In genomic region chr17:79994222-79994569, GRCh38 we compare ENCODE assay signal across 7 cellular contexts. TPM values are rescaled to one million over a fixed set of nuclear protein-coding genes. Genes with fewer than 3 reads are reported as not detected.
A peak's percentile ranks its signal among the peaks of the same experiment; 100 is the strongest.
DNase-seq lines count a peak whose midpoint lies in the region; ATAC-seq and TF ChIP-seq lines count a peak whose summit lies in the region.
"Not testable (repeated sequence)": the region's sequence is repeated elsewhere in the genome, so short reads cannot be mapped to it uniquely, and the experiment has no call there.

No MANE protein-coding gene starts in this region.

- H3K56ac ChIP-seq in mesendoderm (ENCODE audit: low read length): not testable (repeated sequence)

- H2BK5ac ChIP-seq in mesendoderm (ENCODE audit: low read length): not testable (repeated sequence)

- not testable (repeated sequence) for H4K8ac ChIP-seq in mesendoderm (ENCODE audit: low read depth, low read length)

- intact Hi-C loops in Calu3 (cut with micrococcal nuclease; ENCODE audit: unreplicated experiment) (loop anchor here (5.0 kb wide), 3 partner anchors 77 to 202 kb away; no protein-coding TSS in a partner anchor), prostate gland (cut with DNase I) (loop anchor here (5.0 kb wide), 2 partner anchors 152 to 197 kb away; partner anchors contain the start of gene CBX8)
- intact Hi-C loops in dendritic cell treated with granulocyte-macrophage colony-stimulating factor and Interleukin-4, amounts not matched to agents 40 ng/mL and 50 ng/mL, for 4 days (cut with micrococcal nuclease): loop anchor here (5.0 kb wide), 1 partner anchor 202 kb away; no protein-coding TSS in a partner anchor

- not testable (repeated sequence) for H3K27me3 Mint-ChIP-seq in Calu3 (ENCODE audit: unreplicated experiment)
- H3K27me3 Mint-ChIP-seq in dendritic cell treated with granulocyte-macrophage colony-stimulating factor and Interleukin-4, amounts not matched to agents 40 ng/mL and 50 ng/mL, for 4 days: peaks cover 25% of the 10 kb centered on the region

- H3K4me3 ChIP-seq in SK-N-MC; mesendoderm (ENCODE audit: low read length); prostate gland: not testable (repeated sequence)

- peak overlapping the region; percentile 73 for H3K27ac ChIP-seq in KOPT-K1 (ENCODE audit: low read depth, low read length, poor library complexity, severe bottlenecking)
- H3K27ac ChIP-seq in SK-N-MC: peak overlapping the region; percentile 55; the same call in 1 of the 2 replicates
- peak overlapping the region; percentile 25 for H3K27ac ChIP-seq in mesendoderm (ENCODE audit: low read depth, low read length)
- H3K27ac ChIP-seq in prostate gland: peak overlapping the region; percentile 76 to 90

- TF ChIP-seq POLR2A in prostate gland (IDR thresholded peaks at IDR 0.05): not testable (repeated sequence)

- not testable (repeated sequence) for H3K4me1 ChIP-seq in mesendoderm (ENCODE audit: control insufficient read depth, low read depth, low read length)
- H3K4me1 ChIP-seq in prostate gland (replicated peaks): peaks cover 32% of the 10 kb centered on the region

- peak overlapping the region; percentile 92 for H3K27ac Mint-ChIP-seq in Calu3 (ENCODE audit: unreplicated experiment)
- H3K27ac Mint-ChIP-seq in activated naive CD4-positive, alpha-beta T cell treated with anti-CD3 and anti-CD28 coated beads, Interleukin-2, amount 50 U/mL, for 72 hours: peak overlapping the region; percentile 29 to 83
- peak overlapping the region; percentile 66 for H3K27ac Mint-ChIP-seq in dendritic cell treated with granulocyte-macrophage colony-stimulating factor and Interleukin-4, amounts not matched to agents 40 ng/mL and 50 ng/mL, for 4 days

- not testable (repeated sequence) for H2BK120ac ChIP-seq in mesendoderm (ENCODE audit: low read depth, low read length)

- H3K79me2 ChIP-seq in mesendoderm (ENCODE audit: control insufficient read depth, insufficient read depth, low read length): not testable (repeated sequence)

- not testable (repeated sequence) for H3K4me3 Mint-ChIP-seq in Calu3 (ENCODE audit: low read depth, unreplicated experiment); dendritic cell treated with granulocyte-macrophage colony-stimulating factor and Interleukin-4, amounts not matched to agents 40 ng/mL and 50 ng/mL, for 4 days

- not testable (repeated sequence) for H3K27me3 ChIP-seq in mesendoderm (ENCODE audit: insufficient read depth, low read length, poor library complexity); prostate gland (replicated peaks; ENCODE audit: insufficient read depth)

- WGBS in mesendoderm (ENCODE audit: extremely low coverage, insufficient coverage, low lambda C conversion rate): no CpG with 5 or more reads among the region's 4 CpGs
- 86% methylated on average over 4 of the region's 4 CpGs for WGBS in prostate gland

- H3K4me1 Mint-ChIP-seq in Calu3 (ENCODE audit: low read depth, unreplicated experiment): peaks cover 44% of the 10 kb centered on the region
- peaks cover 43% of the 10 kb centered on the region for H3K4me1 Mint-ChIP-seq in dendritic cell treated with granulocyte-macrophage colony-stimulating factor and Interleukin-4, amounts not matched to agents 40 ng/mL and 50 ng/mL, for 4 days (ENCODE audit: low read depth)

- H3K4me2 ChIP-seq in mesendoderm (ENCODE audit: low read length): not testable (repeated sequence)

- H3K9me3 ChIP-seq in KOPT-K1 (ENCODE audit: insufficient read depth, low read length, poor library complexity, severe bottlenecking); SK-N-MC (ENCODE audit: low read depth, low read length); prostate gland: not testable (repeated sequence)

- not testable (repeated sequence) for BruUV-seq in Calu3 (replicated peaks; lab: Mats Ljungman, UMichigan)

- not testable (repeated sequence) for H2AK5ac ChIP-seq in mesendoderm (ENCODE audit: low read length)

- H2BK15ac ChIP-seq in mesendoderm (replicated peaks; ENCODE audit: low read depth): not testable (repeated sequence)

- H3K36me3 Mint-ChIP-seq in Calu3 (ENCODE audit: insufficient read depth, unreplicated experiment): peaks cover 32% of the 10 kb centered on the region
- not testable (repeated sequence) for H3K36me3 Mint-ChIP-seq in activated naive CD4-positive, alpha-beta T cell treated with anti-CD3 and anti-CD28 coated beads, Interleukin-2, amount 50 U/mL, for 72 hours; dendritic cell treated with granulocyte-macrophage colony-stimulating factor and Interleukin-4, amounts not matched to agents 40 ng/mL and 50 ng/mL, for 4 days (ENCODE audit: low read depth)

- H3K9ac ChIP-seq in SK-N-MC (ENCODE audit: insufficient read length): peak overlapping the region; percentile 44
- not testable (repeated sequence) for H3K9ac ChIP-seq in mesendoderm (ENCODE audit: low read length)

- H3K79me1 ChIP-seq in mesendoderm (ENCODE audit: low read length): not testable (repeated sequence)

- not testable (repeated sequence) for H3K9me3 Mint-ChIP-seq in Calu3 (ENCODE audit: low read depth, unreplicated experiment); activated naive CD4-positive, alpha-beta T cell treated with anti-CD3 and anti-CD28 coated beads, Interleukin-2, amount 50 U/mL, for 72 hours; dendritic cell treated with granulocyte-macrophage colony-stimulating factor and Interleukin-4, amounts not matched to agents 40 ng/mL and 50 ng/mL, for 4 days

- CTCF ChIA-PET in Calu3 (lab: Charles Lee): interaction anchor here (0.6 to 1.8 kb wide), 9 partner anchors 11 to 252 kb away, joined by 3 to 10 read pairs (median 4); partner anchors contain the start of gene CBX4

- not testable (repeated sequence) for H3K18ac ChIP-seq in mesendoderm (ENCODE audit: low read length)

- H4K5ac ChIP-seq in mesendoderm (ENCODE audit: low read length): not testable (repeated sequence)

- not testable (repeated sequence) for DNase-seq in Calu3; SK-N-MC (ENCODE audit: low read depth, low spot score); activated naive CD4-positive, alpha-beta T cell treated with anti-CD3 and anti-CD28 coated beads, Interleukin-2, amount 50 U/mL, for 72 hours (ENCODE audit: low spot score in 2 of 2); mesendoderm; prostate gland (ENCODE audit: low spot score)

- ATAC-seq in activated naive CD4-positive, alpha-beta T cell treated with anti-CD3 and anti-CD28 coated beads, Interleukin-2, amount 50 U/mL, for 72 hours: not testable (repeated sequence)

- not testable (repeated sequence) for H3K4ac ChIP-seq in mesendoderm (ENCODE audit: low read depth, low read length)

- TF ChIP-seq CTCF in Calu3 (IDR thresholded peaks at IDR 0.05; ENCODE audit: unreplicated experiment); prostate gland (IDR thresholded peaks at IDR 0.05): not testable (repeated sequence)

- not testable (repeated sequence) for H3K23ac ChIP-seq in mesendoderm (ENCODE audit: low read length)

- H3K36me3 ChIP-seq in KOPT-K1 (ENCODE audit: insufficient read depth, low read length); SK-N-MC (ENCODE audit: insufficient read depth, low read length); mesendoderm (ENCODE audit: control insufficient read depth, insufficient read depth, low read length); prostate gland: not testable (repeated sequence)

RNA-seq across cellular contexts. Expression of gene TBC1D16, which starts 41.5 kb away (rescaled TPM):
- total RNA-seq in Calu3 (2022) (31.2 and 35.9 TPM in 2 replicates), prostate gland (10 to 100 TPM; 29.1 to 41.9 TPM)
- 10 to 100 TPM in 1 of 2 donors, 1 to 10 TPM in 1; 5.2 to 10.2 TPM for total RNA-seq in activated naive CD4-positive, alpha-beta T cell treated with anti-CD3 and anti-CD28 coated beads, Interleukin-2, amount 50 U/mL, for 72 hours
- polyA plus RNA-seq in mesendoderm (2013, experiment 1 of 2): 29.6 TPM
- polyA plus RNA-seq in mesendoderm (2013, experiment 2 of 2): 29.8 TPM

RNA-seq across cellular contexts. Expression of gene CCDC40, which starts 42.2 kb away (rescaled TPM):
- 9.9 and 13.3 TPM in 2 replicates for total RNA-seq in Calu3 (2022)
- total RNA-seq in activated naive CD4-positive, alpha-beta T cell treated with anti-CD3 and anti-CD28 coated beads, Interleukin-2, amount 50 U/mL, for 72 hours: under 1 TPM; 0.45 to 0.50 TPM
- 1.8 TPM for polyA plus RNA-seq in mesendoderm (2013, experiment 1 of 2)
- polyA plus RNA-seq in mesendoderm (2013, experiment 2 of 2): 1.7 TPM
- 10 to 100 TPM; 11.8 to 19.7 TPM for total RNA-seq in prostate gland

Comparison
In these comparisons a context has a peak if more than half of its experiments do, and no peak if none do; other contexts are left out.
1. H3K27ac ChIP-seq: peak in every context shown above with its lines; median percentile 83 in prostate gland; 73 in KOPT-K1; 55 in SK-N-MC; 25 in mesendoderm.